Comparison of ENCODE assay signal across 8 cellular contexts in genomic region chr1:6261615-6261995, GRCh38. TPM values are rescaled to one million over a fixed set of nuclear protein-coding genes. Genes with fewer than 3 reads are reported as not detected.
A peak's percentile ranks its signal among the peaks of the same experiment; 100 is the strongest.
DNase-seq lines count a peak whose midpoint lies in the region; ATAC-seq and TF ChIP-seq lines count a peak whose summit lies in the region.

No MANE protein-coding gene starts in this region.

- no peak for TF ChIP-seq CTCF in HEK293 (tag by site-specific recombination; IDR thresholded peaks at IDR 0.05)
- no peak for TF ChIP-seq CTCF in fibroblast of the aortic adventitia (IDR thresholded peaks at IDR 0.05; ENCODE audit: insufficient read depth, low read length)
- TF ChIP-seq CTCF in sigmoid colon (IDR thresholded peaks at IDR 0.05): no peak

- no peak for TF ChIP-seq POLR2A in sigmoid colon (IDR thresholded peaks at IDR 0.05)

- H3K27me3 ChIP-seq in SJSA1 (replicated peaks) (peaks cover 22% of the 10 kb centered on the region), sigmoid colon (peaks cover 0 to 28% (median 5%) of the 10 kb centered on the region in 3 donors)

- no peaks in the 10 kb centered on the region for H3K9me3 ChIP-seq in HEK293 (ENCODE audit: control insufficient read depth, insufficient read depth, low read depth, low read length)
- no peaks in the 10 kb centered on the region for H3K9me3 ChIP-seq in SJSA1 (replicated peaks)
- no peaks in the 10 kb centered on the region for H3K9me3 ChIP-seq in sigmoid colon

- ATAC-seq in GM19328 (IDR thresholded peaks at IDR 0.05; ENCODE audit: unreplicated experiment) (no peak), GM19395 (IDR thresholded peaks at IDR 0.05; ENCODE audit: unreplicated experiment) (no peak), HG02840 (IDR thresholded peaks at IDR 0.05; ENCODE audit: low FRiP score, unreplicated experiment) (no peak)

- no peak for TF ChIP-seq EP300 in sigmoid colon (IDR thresholded peaks at IDR 0.05)

- H3K36me3 ChIP-seq in HEK293 (ENCODE audit: control insufficient read depth in 2 of 2, insufficient read depth in 1 of 2, low read length in 2 of 2) (peaks cover 0 to 14% of the 10 kb centered on the region in 2 experiments; a peak in 1 of 3 replicates), SJSA1 (no peaks in the 10 kb centered on the region; the same call in 1 of the 2 replicates), sigmoid colon (no peaks in the 10 kb centered on the region)

- CTCF ChIA-PET in HEK293 (lab: Yijun Ruan, JAX): interaction anchor here (0.6 to 1.2 kb wide), 2 partner anchors 15 to 75 kb away, joined by 3 to 6 read pairs; no protein-coding TSS in a partner anchor

- no peak overlapping the region for H3K27ac ChIP-seq in HEK293 (ENCODE audit: extremely low read depth, low read depth, low read length)
- H3K27ac ChIP-seq in SJSA1: no peak overlapping the region
- peak overlapping the region; percentile 68 to 74 (median 69) for H3K27ac ChIP-seq in sigmoid colon

- intact Hi-C loops in sigmoid colon (cut with DNase I): no loop called here

- DNase-seq in SJSA1 (ENCODE audit: low read depth in 1 of 2, low spot score in 2 of 2): no peak
- no peak for DNase-seq in fibroblast of the aortic adventitia (ENCODE audit: low read depth)
- DNase-seq in sigmoid colon: no peak
- no peak for DNase-seq in COR-L47 (lab: John Stamatoyannopoulos, UW)

- POLR2A ChIA-PET in HEK293 (lab: Yijun Ruan, JAX): no interaction called here

- H3K4me1 ChIP-seq in HEK293 (ENCODE audit: control insufficient read depth, insufficient read depth, low read length) (0 out of 2 replicates have a peak, but pooled peaks cover 2% of the 10 kb centered on the region), SJSA1 (replicated peaks) (peaks cover 14% of the 10 kb centered on the region), sigmoid colon (peaks cover 0 to 27% (median 23%) of the 10 kb centered on the region in 4 donors)

- WGBS in sigmoid colon, 2 donors: 22 to 28% methylated on average over 15 of the region's 15 CpGs

- no peak overlapping the region for H3K4me3 ChIP-seq in HEK293 (ENCODE audit: low read depth, low read length)
- H3K4me3 ChIP-seq in SJSA1: peak overlapping the region; percentile 35; the same call in 1 of the 2 replicates
- peak overlapping the region; percentile 61 for H3K4me3 ChIP-seq in fibroblast of the aortic adventitia (ENCODE audit: low read depth, low read length)
- H3K4me3 ChIP-seq in sigmoid colon: peak overlapping the region in 3 of 4 donors; percentile 57 to 62 (median 61)

TF ChIP-seq in HEK293, 187 proteins besides CTCF, POLR2A, EP300 and RAD21 (continues in another document):
- TF ChIP-seq ZSCAN16 (tag by site-specific recombination; IDR thresholded peaks at IDR 0.05) (no peak), ZNF311 (tag by site-specific recombination; IDR thresholded peaks at IDR 0.05; ENCODE audit: borderline replicate concordance) (no peak), ZNF37A (tag by site-specific recombination; IDR thresholded peaks at IDR 0.05) (no peak), BCL11A (tag by site-specific recombination; IDR thresholded peaks at IDR 0.05; ENCODE audit: low read depth) (no peak), ZNF629 (tag by site-specific recombination; IDR thresholded peaks at IDR 0.05) (no peak), YY2 (tag by site-specific recombination; IDR thresholded peaks at IDR 0.05) (no peak), ZNF76 (tag by site-specific recombination; IDR thresholded peaks at IDR 0.05; ENCODE audit: borderline replicate concordance, low read depth) (no peak), ZBTB20 (tag by site-specific recombination; IDR thresholded peaks at IDR 0.05) (peak; percentile 3; the same call in 1 of the 2 replicates), SP2 (tag by site-specific recombination; IDR thresholded peaks at IDR 0.05) (peak; percentile 54), ZBTB21 (tag by site-specific recombination; IDR thresholded peaks at IDR 0.05) (no peak), OSR2 (tag by site-specific recombination; IDR thresholded peaks at IDR 0.05) (no peak), ATF2 (tag by site-specific recombination; IDR thresholded peaks at IDR 0.05; ENCODE audit: low read depth) (no peak), ZNF623 (tag by site-specific recombination; IDR thresholded peaks at IDR 0.05) (no peak), ZNF341 (tag by site-specific recombination; IDR thresholded peaks at IDR 0.05; ENCODE audit: low read depth) (no peak), PATZ1 (tag by site-specific recombination; IDR thresholded peaks at IDR 0.05) (peak; percentile 52; the same call in 1 of the 2 replicates), ZBTB17 (tag by site-specific recombination; IDR thresholded peaks at IDR 0.05) (no peak), ZNF692 (tag by site-specific recombination; IDR thresholded peaks at IDR 0.05) (0 out of 2 replicates have a peak, but pooled peaks have one; percentile 7), ZSCAN23 (tag by site-specific recombination; IDR thresholded peaks at IDR 0.05) (no peak), ZNF514 (tag by site-specific recombination; IDR thresholded peaks at IDR 0.05) (no peak)

RNA-seq across cellular contexts. Expression of gene GPR153, which starts 0.7 kb away (rescaled TPM):
- total RNA-seq in SJSA1 (2014; rRNA removed; shearing (Covaris generic)): 0.32 TPM in 1 of 2 replicates, not detected in the other
- total RNA-seq in fibroblast of the aortic adventitia (ENCODE audit: low replicate concordance): 9.9 and 10.9 TPM in 2 replicates
- 10 to 100 TPM in 1 of 4 donors, 1 to 10 TPM in 3; 3.7 to 11.4 (median 4.7) TPM for total RNA-seq in sigmoid colon
- polyA plus RNA-seq in sigmoid colon: 10 to 100 TPM; 10.8 to 32.4 (median 22.9) TPM

RNA-seq across cellular contexts. Expression of gene HES3, which starts 17.6 kb away (rescaled TPM):
- total RNA-seq in SJSA1 (2014; rRNA removed; shearing (Covaris generic)): not detected in 2 replicates
- total RNA-seq in fibroblast of the aortic adventitia (ENCODE audit: low replicate concordance) (not detected in 2 replicates), sigmoid colon (not detected)
- polyA plus RNA-seq in sigmoid colon: not detected

RNA-seq across cellular contexts. Expression of gene ICMT, which starts 25.8 kb away (rescaled TPM):
- total RNA-seq in SJSA1 (2014; rRNA removed; shearing (Covaris generic)): 114 and 140 TPM in 2 replicates
- total RNA-seq in fibroblast of the aortic adventitia (ENCODE audit: low replicate concordance): 53.5 and 99.1 TPM in 2 replicates
- total RNA-seq in sigmoid colon: 10 to 100 TPM; 39.2 to 64.9 (median 55.6) TPM
- polyA plus RNA-seq in sigmoid colon: 10 to 100 TPM; 19.2 to 34.1 (median 20.3) TPM

RNA-seq across cellular contexts. Expression of gene RNF207, which starts 55.7 kb away (rescaled TPM):
- 5.4 and 27.3 TPM in 2 replicates for total RNA-seq in SJSA1 (2014; rRNA removed; shearing (Covaris generic))
- total RNA-seq in fibroblast of the aortic adventitia (ENCODE audit: low replicate concordance): 7.8 and 42.6 TPM in 2 replicates
- 10 to 100 TPM in 3 of 4 donors, 1 to 10 TPM in 1; 7.8 to 19.1 (median 16.1) TPM for total RNA-seq in sigmoid colon
- 10 to 100 TPM in 1 of 3 donors, 1 to 10 TPM in 2; 5.3 to 24.3 (median 7.2) TPM for polyA plus RNA-seq in sigmoid colon

Comparison
In these comparisons a context has a peak if more than half of its experiments do, and no peak if none do; other contexts are left out.
1. H3K27ac ChIP-seq: peak in sigmoid colon (4 of 4); none in HEK293 (single experiment) and SJSA1 (single experiment).